In the genomic region with DNA sequence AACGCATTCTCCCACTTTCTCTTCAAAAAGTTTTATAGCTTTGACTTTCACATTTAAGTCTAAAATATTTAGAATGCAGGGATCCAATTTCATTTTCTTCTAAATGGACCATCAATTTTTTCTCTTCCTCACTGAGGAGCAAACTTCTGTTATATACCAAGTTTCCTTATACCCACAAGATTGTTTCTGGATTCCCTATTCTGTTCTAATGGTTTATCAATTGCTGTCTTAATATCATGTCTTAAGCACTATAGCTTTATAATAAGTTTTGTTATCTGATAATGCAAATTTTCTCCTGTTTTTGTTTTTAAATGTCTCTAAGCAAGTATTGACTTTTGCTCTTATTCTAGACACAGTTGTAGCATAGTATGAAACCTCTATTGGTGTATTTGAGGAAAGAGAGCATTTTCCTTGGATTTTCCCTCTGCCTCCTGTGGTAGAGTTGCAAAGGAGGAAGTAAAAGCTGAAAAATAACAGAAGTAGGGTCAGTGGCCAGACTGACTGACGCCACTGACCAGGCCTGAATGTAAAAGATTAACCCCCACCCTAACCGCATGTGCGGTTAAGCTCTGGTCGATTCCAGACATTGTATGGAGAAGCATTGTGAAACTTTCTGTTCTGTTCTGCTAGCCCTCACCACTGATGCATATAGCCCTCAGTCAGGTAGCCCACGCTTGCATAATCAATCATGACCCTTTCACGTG, we compare ENCODE assay signal across 1 cellular context.
TF ChIP-seq lines count a peak whose summit lies in the region.

No MANE protein-coding gene starts in this region.

TF ChIP-seq in K562, 482 proteins besides CTCF, POLR2A, EP300 and RAD21 (continued from another document and continues in another):
- TF ChIP-seq, protein P1, sequence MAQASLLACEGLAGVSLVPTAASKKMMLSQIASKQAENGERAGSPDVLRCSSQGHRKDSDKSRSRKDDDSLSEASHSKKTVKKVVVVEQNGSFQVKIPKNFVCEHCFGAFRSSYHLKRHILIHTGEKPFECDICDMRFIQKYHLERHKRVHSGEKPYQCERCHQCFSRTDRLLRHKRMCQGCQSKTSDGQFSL (CRISPR knock-in tag; IDR thresholded peaks at IDR 0.05) = peak; percentile 49; the same call in 1 of the 2 replicates
- TF ChIP-seq, protein P1 (tag; IDR thresholded peaks at IDR 0.05) = 0 out of 4 replicates have a peak, but pooled peaks of 1 of the 2 experiments have one; percentile 33
- TF ChIP-seq ASH1L (IDR thresholded peaks at IDR 0.05; ENCODE audit: borderline replicate concordance, low read depth, partially characterized antibody) (no peak), BCOR (IDR thresholded peaks at IDR 0.05) (peak; percentile 44; the same call in 1 of the 2 replicates), KLF16 (IDR thresholded peaks at IDR 0.05) (peak; percentile 87), U2AF2 (optimal IDR thresholded peaks at IDR 0.05; ENCODE audit: low read depth, low read length) (no peak), NCOA4 (IDR thresholded peaks at IDR 0.05; ENCODE audit: partially characterized antibody) (no peak), ZNF12 (CRISPR knock-in tag; IDR thresholded peaks at IDR 0.05) (no peak), STAT5A (IDR thresholded peaks at IDR 0.05; ENCODE audit: borderline replicate concordance, low read length) (peak; percentile 83), ZC3H4 (CRISPR knock-in tag; IDR thresholded peaks at IDR 0.05; ENCODE audit: borderline replicate concordance) (no peak), ATF7 (IDR thresholded peaks at IDR 0.05) (peak; percentile 90), CREBBP (IDR thresholded peaks at IDR 0.05; ENCODE audit: low read depth, low read length) (no peak), CHD4 (IDR thresholded peaks at IDR 0.05; ENCODE audit: insufficient read depth, insufficient replicate concordance, low read depth, low read length, poor library complexity, severe bottlenecking) (no peak), ZKSCAN3 (CRISPR knock-in tag; IDR thresholded peaks at IDR 0.05) (no peak), HNRNPLL (IDR thresholded peaks at IDR 0.05; ENCODE audit: low read depth, low read length, poor library complexity, severe bottlenecking) (no peak), ERF (CRISPR knock-in tag; IDR thresholded peaks at IDR 0.05) (no peak), THRAP3 (IDR thresholded peaks at IDR 0.05; ENCODE audit: borderline replicate concordance) (peak; percentile 38; the same call in 1 of the 2 replicates), KDM4B (IDR thresholded peaks at IDR 0.05; ENCODE audit: borderline replicate concordance in 2 of 2, low read depth in 1 of 2) (no peak), DDX20 (tag; IDR thresholded peaks at IDR 0.05; ENCODE audit: low read depth) (0 out of 2 replicates have a peak, but pooled peaks have one; percentile 57), TAF15 (IDR thresholded peaks at IDR 0.05; ENCODE audit: low read depth, low read length) (no peak), NFE2 (IDR thresholded peaks at IDR 0.05; ENCODE audit: low read depth) (no peak), XRCC3 (IDR thresholded peaks at IDR 0.05) (peak; percentile 15; the same call in 1 of the 2 replicates), JUND (IDR thresholded peaks at IDR 0.05; ENCODE audit: borderline replicate concordance, low read depth, low read length) (peak; percentile 78; the same call in 1 of the 2 replicates), JUND (tag; IDR thresholded peaks at IDR 0.05; ENCODE audit: borderline replicate concordance, low read depth, low read length) (peak; percentile 86; the same call in 2 of the 3 replicates), ZNF232 (CRISPR knock-in tag; IDR thresholded peaks at IDR 0.05) (no peak), HNRNPK (IDR thresholded peaks at IDR 0.05; ENCODE audit: low read depth, low read length, poor library complexity, severe bottlenecking) (no peak), KDM2B (CRISPR knock-in tag; IDR thresholded peaks at IDR 0.05) (no peak), STAT5B (CRISPR knock-in tag; IDR thresholded peaks at IDR 0.05) (no peak), BRD4 (IDR thresholded peaks at IDR 0.05) (peak; percentile 95), TCFL5 (CRISPR knock-in tag; conservative IDR thresholded peaks at IDR 0.05) (no peak), GATAD2A (IDR thresholded peaks at IDR 0.05) (peak; percentile 88; the same call in 1 of the 2 replicates), KLF6 (CRISPR knock-in tag; IDR thresholded peaks at IDR 0.05; ENCODE audit: borderline replicate concordance) (no peak; the same call in 1 of the 2 replicates), ZNF551 (CRISPR knock-in tag; IDR thresholded peaks at IDR 0.05) (no peak), SRSF7 (optimal IDR thresholded peaks at IDR 0.05; ENCODE audit: low read depth, low read length) (no peak), SIRT6 (IDR thresholded peaks at IDR 0.05; ENCODE audit: low read depth, low read length) (no peak), TEAD1 (CRISPR knock-in tag; IDR thresholded peaks at IDR 0.05) (0 out of 4 replicates have a peak, but pooled peaks have one; percentile 23 to 33), IRF2 (CRISPR knock-in tag; IDR thresholded peaks at IDR 0.05) (no peak)
- TF ChIP-seq, protein P2, sequence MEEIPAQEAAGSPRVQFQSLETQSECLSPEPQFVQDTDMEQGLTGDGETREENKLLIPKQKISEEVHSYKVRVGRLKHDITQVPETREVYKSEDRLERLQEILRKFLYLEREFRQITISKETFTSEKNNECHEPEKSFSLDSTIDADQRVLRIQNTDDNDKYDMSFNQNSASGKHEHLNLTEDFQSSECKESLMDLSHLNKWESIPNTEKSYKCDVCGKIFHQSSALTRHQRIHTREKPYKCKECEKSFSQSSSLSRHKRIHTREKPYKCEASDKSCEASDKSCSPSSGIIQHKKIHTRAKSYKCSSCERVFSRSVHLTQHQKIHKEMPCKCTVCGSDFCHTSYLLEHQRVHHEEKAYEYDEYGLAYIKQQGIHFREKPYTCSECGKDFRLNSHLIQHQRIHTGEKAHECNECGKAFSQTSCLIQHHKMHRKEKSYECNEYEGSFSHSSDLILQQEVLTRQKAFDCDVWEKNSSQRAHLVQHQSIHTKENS (CRISPR knock-in tag; IDR thresholded peaks at IDR 0.05) = no peak
- TF ChIP-seq, protein P3, sequence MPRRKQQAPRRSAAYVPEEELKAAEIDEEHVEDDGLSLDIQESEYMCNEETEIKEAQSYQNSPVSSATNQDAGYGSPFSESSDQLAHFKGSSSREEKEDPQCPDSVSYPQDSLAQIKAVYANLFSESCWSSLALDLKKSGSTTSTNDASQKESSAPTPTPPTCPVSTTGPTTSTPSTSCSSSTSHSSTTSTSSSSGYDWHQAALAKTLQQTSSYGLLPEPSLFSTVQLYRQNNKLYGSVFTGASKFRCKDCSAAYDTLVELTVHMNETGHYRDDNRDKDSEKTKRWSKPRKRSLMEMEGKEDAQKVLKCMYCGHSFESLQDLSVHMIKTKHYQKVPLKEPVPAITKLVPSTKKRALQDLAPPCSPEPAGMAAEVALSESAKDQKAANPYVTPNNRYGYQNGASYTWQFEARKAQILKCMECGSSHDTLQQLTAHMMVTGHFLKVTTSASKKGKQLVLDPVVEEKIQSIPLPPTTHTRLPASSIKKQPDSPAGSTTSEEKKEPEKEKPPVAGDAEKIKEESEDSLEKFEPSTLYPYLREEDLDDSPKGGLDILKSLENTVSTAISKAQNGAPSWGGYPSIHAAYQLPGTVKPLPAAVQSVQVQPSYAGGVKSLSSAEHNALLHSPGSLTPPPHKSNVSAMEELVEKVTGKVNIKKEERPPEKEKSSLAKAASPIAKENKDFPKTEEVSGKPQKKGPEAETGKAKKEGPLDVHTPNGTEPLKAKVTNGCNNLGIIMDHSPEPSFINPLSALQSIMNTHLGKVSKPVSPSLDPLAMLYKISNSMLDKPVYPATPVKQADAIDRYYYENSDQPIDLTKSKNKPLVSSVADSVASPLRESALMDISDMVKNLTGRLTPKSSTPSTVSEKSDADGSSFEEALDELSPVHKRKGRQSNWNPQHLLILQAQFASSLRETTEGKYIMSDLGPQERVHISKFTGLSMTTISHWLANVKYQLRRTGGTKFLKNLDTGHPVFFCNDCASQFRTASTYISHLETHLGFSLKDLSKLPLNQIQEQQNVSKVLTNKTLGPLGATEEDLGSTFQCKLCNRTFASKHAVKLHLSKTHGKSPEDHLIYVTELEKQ (CRISPR knock-in tag; IDR thresholded peaks at IDR 0.05) = no peak
- TF ChIP-seq, protein P4, sequence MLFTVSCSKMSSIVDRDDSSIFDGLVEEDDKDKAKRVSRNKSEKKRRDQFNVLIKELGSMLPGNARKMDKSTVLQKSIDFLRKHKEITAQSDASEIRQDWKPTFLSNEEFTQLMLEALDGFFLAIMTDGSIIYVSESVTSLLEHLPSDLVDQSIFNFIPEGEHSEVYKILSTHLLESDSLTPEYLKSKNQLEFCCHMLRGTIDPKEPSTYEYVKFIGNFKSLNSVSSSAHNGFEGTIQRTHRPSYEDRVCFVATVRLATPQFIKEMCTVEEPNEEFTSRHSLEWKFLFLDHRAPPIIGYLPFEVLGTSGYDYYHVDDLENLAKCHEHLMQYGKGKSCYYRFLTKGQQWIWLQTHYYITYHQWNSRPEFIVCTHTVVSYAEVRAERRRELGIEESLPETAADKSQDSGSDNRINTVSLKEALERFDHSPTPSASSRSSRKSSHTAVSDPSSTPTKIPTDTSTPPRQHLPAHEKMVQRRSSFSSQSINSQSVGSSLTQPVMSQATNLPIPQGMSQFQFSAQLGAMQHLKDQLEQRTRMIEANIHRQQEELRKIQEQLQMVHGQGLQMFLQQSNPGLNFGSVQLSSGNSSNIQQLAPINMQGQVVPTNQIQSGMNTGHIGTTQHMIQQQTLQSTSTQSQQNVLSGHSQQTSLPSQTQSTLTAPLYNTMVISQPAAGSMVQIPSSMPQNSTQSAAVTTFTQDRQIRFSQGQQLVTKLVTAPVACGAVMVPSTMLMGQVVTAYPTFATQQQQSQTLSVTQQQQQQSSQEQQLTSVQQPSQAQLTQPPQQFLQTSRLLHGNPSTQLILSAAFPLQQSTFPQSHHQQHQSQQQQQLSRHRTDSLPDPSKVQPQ (CRISPR knock-in tag; IDR thresholded peaks at IDR 0.05; ENCODE audit: borderline replicate concordance) = no peak
- TF ChIP-seq, protein P5, sequence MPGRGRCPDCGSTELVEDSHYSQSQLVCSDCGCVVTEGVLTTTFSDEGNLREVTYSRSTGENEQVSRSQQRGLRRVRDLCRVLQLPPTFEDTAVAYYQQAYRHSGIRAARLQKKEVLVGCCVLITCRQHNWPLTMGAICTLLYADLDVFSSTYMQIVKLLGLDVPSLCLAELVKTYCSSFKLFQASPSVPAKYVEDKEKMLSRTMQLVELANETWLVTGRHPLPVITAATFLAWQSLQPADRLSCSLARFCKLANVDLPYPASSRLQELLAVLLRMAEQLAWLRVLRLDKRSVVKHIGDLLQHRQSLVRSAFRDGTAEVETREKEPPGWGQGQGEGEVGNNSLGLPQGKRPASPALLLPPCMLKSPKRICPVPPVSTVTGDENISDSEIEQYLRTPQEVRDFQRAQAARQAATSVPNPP (IDR thresholded peaks at IDR 0.05; ENCODE audit: borderline replicate concordance, insufficient read depth, insufficient read length) = no peak
- TF ChIP-seq, protein P6, sequence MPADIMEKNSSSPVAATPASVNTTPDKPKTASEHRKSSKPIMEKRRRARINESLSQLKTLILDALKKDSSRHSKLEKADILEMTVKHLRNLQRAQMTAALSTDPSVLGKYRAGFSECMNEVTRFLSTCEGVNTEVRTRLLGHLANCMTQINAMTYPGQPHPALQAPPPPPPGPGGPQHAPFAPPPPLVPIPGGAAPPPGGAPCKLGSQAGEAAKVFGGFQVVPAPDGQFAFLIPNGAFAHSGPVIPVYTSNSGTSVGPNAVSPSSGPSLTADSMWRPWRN (IDR thresholded peaks at IDR 0.05; ENCODE audit: low read depth) = peak; percentile 79; the same call in 1 of the 2 replicates
- TF ChIP-seq, protein P7, sequence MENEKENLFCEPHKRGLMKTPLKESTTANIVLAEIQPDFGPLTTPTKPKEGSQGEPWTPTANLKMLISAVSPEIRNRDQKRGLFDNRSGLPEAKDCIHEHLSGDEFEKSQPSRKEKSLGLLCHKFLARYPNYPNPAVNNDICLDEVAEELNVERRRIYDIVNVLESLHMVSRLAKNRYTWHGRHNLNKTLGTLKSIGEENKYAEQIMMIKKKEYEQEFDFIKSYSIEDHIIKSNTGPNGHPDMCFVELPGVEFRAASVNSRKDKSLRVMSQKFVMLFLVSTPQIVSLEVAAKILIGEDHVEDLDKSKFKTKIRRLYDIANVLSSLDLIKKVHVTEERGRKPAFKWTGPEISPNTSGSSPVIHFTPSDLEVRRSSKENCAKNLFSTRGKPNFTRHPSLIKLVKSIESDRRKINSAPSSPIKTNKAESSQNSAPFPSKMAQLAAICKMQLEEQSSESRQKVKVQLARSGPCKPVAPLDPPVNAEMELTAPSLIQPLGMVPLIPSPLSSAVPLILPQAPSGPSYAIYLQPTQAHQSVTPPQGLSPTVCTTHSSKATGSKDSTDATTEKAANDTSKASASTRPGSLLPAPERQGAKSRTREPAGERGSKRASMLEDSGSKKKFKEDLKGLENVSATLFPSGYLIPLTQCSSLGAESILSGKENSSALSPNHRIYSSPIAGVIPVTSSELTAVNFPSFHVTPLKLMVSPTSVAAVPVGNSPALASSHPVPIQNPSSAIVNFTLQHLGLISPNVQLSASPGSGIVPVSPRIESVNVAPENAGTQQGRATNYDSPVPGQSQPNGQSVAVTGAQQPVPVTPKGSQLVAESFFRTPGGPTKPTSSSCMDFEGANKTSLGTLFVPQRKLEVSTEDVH (IDR thresholded peaks at IDR 0.05; ENCODE audit: low read depth, partially characterized antibody) = no peak
- TF ChIP-seq, protein P8, sequence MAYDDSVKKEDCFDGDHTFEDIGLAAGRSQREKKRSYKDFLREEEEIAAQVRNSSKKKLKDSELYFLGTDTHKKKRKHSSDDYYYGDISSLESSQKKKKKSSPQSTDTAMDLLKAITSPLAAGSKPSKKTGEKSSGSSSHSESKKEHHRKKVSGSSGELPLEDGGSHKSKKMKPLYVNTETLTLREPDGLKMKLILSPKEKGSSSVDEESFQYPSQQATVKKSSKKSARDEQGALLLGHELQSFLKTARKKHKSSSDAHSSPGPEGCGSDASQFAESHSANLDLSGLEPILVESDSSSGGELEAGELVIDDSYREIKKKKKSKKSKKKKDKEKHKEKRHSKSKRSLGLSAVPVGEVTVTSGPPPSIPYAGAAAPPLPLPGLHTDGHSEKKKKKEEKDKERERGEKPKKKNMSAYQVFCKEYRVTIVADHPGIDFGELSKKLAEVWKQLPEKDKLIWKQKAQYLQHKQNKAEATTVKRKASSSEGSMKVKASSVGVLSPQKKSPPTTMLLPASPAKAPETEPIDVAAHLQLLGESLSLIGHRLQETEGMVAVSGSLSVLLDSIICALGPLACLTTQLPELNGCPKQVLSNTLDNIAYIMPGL (CRISPR knock-in tag; IDR thresholded peaks at IDR 0.05) = no peak; the same call in 1 of the 2 replicates
- TF ChIP-seq, protein P9, sequence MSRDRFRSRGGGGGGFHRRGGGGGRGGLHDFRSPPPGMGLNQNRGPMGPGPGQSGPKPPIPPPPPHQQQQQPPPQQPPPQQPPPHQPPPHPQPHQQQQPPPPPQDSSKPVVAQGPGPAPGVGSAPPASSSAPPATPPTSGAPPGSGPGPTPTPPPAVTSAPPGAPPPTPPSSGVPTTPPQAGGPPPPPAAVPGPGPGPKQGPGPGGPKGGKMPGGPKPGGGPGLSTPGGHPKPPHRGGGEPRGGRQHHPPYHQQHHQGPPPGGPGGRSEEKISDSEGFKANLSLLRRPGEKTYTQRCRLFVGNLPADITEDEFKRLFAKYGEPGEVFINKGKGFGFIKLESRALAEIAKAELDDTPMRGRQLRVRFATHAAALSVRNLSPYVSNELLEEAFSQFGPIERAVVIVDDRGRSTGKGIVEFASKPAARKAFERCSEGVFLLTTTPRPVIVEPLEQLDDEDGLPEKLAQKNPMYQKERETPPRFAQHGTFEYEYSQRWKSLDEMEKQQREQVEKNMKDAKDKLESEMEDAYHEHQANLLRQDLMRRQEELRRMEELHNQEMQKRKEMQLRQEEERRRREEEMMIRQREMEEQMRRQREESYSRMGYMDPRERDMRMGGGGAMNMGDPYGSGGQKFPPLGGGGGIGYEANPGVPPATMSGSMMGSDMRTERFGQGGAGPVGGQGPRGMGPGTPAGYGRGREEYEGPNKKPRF (IDR thresholded peaks at IDR 0.05; ENCODE audit: low read depth, low read length) = no peak
